Comparison of ENCODE assay signal across 1 cellular context in the genomic region with DNA sequence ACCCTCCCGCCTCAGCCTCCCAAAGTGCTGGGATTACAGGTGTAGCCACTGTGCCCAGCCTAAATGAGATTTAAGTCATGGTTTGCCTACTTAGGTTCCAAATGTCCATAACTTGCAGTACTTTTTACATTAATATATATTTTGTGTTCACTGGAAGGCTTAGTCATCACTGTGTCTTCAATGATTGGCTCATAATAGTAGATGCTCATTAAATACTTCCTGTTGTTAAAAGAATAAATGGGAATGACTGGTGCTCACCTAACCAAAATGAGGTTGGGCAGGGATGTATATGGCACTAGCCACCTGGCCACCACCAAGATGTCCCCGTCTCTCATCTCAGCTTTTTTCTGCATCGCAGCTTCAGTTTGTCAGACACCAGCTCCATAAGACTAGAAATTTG.
TF ChIP-seq lines count a peak whose summit lies in the region.

No MANE protein-coding gene starts in this region.

TF ChIP-seq in HepG2, 621 proteins besides CTCF, POLR2A, EP300 and RAD21:
- TF ChIP-seq, protein P1, sequence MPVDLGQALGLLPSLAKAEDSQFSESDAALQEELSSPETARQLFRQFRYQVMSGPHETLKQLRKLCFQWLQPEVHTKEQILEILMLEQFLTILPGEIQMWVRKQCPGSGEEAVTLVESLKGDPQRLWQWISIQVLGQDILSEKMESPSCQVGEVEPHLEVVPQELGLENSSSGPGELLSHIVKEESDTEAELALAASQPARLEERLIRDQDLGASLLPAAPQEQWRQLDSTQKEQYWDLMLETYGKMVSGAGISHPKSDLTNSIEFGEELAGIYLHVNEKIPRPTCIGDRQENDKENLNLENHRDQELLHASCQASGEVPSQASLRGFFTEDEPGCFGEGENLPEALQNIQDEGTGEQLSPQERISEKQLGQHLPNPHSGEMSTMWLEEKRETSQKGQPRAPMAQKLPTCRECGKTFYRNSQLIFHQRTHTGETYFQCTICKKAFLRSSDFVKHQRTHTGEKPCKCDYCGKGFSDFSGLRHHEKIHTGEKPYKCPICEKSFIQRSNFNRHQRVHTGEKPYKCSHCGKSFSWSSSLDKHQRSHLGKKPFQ (CRISPR knock-in tag; IDR thresholded peaks at IDR 0.05; ENCODE audit: insufficient replicate concordance): no peak
- TF ChIP-seq, protein P2, sequence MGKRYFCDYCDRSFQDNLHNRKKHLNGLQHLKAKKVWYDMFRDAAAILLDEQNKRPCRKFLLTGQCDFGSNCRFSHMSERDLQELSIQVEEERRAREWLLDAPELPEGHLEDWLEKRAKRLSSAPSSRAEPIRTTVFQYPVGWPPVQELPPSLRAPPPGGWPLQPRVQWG (CRISPR knock-in tag; IDR thresholded peaks at IDR 0.05; ENCODE audit: borderline replicate concordance, low read depth): no peak
- TF ChIP-seq TEAD3 (CRISPR knock-in tag; optimal IDR thresholded peaks at IDR 0.05; ENCODE audit: borderline replicate concordance) (no peak), GATAD1 (CRISPR knock-in tag; IDR thresholded peaks at IDR 0.05) (no peak)
